In the genomic region with DNA sequence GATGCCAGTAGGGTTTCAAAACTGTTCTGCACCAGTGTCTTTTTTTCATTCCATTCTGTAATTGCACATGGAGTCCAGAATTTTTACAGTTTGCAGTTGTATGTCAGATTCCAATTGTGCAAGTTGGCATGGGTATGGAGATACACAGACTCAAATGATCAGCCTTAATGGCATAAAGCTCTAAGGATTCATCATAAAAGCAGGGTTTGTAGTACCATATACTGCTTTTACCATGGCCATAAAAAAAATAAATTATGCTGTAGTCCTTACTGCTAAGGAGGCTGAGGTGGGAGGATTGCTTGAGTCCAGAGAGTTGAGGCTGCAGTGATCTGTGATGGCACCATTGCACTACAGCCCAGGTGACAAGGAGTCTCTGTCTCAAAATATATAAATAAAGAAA, we compare ENCODE assay signal across 32 cellular contexts. TPM values are rescaled to one million over a fixed set of nuclear protein-coding genes. Genes with fewer than 3 reads are reported as not detected.
"Had no signal": no experiment of that assay in that cellular context is flagged by ENCODE, and none has a peak within 500 bp of the region (broad histone marks: within the 10 kb centered on the region; RNA-seq: fewer than 3 reads in every experiment).

No MANE protein-coding gene starts in this region.

- ATAC-seq: SK-N-SH treated with all-trans-retinoic acid at 6 μM for 48 hours had no signal

- H3K27me3 ChIP-seq: MG63, Peyer's patch, SJCRH30 had no signal

- DNase-seq: Kasumi-1, KG1, MG63, NCI-H1048, NCI-H1092 treated with DMSO at 0.1 percent for 48 hours, NCI-H1105 treated with DMSO at 0.1 percent for 48 hours, NCI-H1417, NCI-H1436, NCI-H146, NCI-H1694, NCI-H187, NCI-H1930, NCI-H2029 treated with DMSO at 0.1 percent for 48 hours, NCI-H2081 treated with DMSO at 0.1 percent for 48 hours, NCI-H2107, NCI-H2171, NCI-H226, NCI-H446 treated with DMSO at 0.1 percent for 48 hours, NCI-H510A, NCI-H524, NCI-H526, NCI-H69, NCI-H748 treated with DMSO at 0.1 percent for 48 hours, NCI-H82, SHP77, SIG-M5, SJCRH30 had no signal

- H3K4me1 ChIP-seq: Peyer's patch, SJCRH30 had no signal

- H3K4me3 ChIP-seq: K562, MG63, Peyer's patch, SJCRH30, SK-N-MC had no signal

- H3K36me3 ChIP-seq: MG63, Peyer's patch, SJCRH30 had no signal

- H3K9me3 ChIP-seq: MG63, Peyer's patch, SJCRH30 had no signal

- H3K27ac ChIP-seq: Peyer's patch, SJCRH30, SK-N-MC had no signal

RNA-seq across cellular contexts. Expression of a gene that starts 10.3 kb away (rescaled TPM):
- total RNA-seq: OCI-LY7 had no signal

RNA-seq across cellular contexts. Expression of a gene that starts 48.9 kb away (rescaled TPM):
- total RNA-seq: OCI-LY7 had no signal
